ENCODE assay signal across 8 cellular contexts in the genomic region with DNA sequence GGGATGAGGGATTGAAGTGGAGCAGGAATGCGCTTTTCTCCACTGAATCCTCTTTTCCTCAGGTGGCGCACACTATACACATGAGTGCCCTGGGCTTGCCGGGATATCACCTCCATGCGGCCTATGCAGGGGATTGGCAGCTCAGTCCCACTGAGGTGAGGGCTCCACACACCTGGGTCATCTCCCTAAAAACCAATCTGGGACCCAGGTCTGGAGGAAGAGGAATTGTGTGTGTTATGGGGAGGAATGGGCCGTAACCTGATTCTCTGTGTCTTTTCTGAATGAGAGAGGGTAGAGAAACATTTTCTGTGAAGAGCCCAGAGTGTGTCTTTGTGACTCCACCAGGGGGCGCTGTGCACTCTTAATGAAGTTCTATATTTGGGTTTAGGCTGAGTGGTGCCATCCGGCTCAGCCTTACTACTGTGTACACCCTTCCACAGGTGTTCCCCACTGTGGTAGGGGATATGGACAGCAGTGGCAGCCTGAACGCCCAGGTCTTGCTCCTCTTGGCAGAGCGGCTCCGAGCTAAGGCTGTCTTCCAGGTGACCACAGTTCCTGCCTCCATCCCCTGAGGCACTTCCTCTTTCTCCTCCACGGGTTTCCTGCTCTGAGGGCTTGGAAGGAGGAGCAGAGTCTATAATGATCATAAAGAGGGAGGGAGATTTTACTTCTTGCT. TPM values are rescaled to one million over a fixed set of nuclear protein-coding genes. Genes with fewer than 3 reads are reported as not detected.
DNase-seq lines count a peak whose midpoint lies in the region; ATAC-seq and TF ChIP-seq lines count a peak whose summit lies in the region.

No MANE protein-coding gene starts in this region.

- peak; percentile 35 to 41 for ATAC-seq in CD4-positive, CD25-positive, alpha-beta regulatory T cell (ENCODE audit: low read depth in 2 of 2)
- ATAC-seq in GM21529 (IDR thresholded peaks at IDR 0.05; ENCODE audit: unreplicated experiment) (peak; percentile 40), RWPE2 (ENCODE audit: low read depth) (peak; percentile 43)

- H3K36me3 ChIP-seq in CD4-positive, CD25-positive, alpha-beta regulatory T cell (ENCODE audit: control insufficient read depth, insufficient read depth, low read length), result peaks cover 19% of the 10 kb centered on the region
- H3K36me3 ChIP-seq in RWPE2 (ENCODE audit: low read depth), result peaks cover 14% of the 10 kb centered on the region

- H3K4me3 Mint-ChIP-seq in CD4-positive, CD25-positive, alpha-beta regulatory T cell, result peak overlapping the region; percentile 68 to 84 (median 80)
- peak overlapping the region; percentile 100 for H3K4me3 Mint-ChIP-seq in activated T-helper 2 cell treated with anti-CD3 and anti-CD28 coated beads, Interferon-gamma antibody, Interleukin-2, Interleukin-4, amounts not matched to agents 10 μg/mL and 5 μg/mL and 100 μg/mL, durations not matched to agents 14 hours and 24 hours and 36 hours (ENCODE audit: low read depth)
- H3K4me3 Mint-ChIP-seq in neural crest cell, result peak overlapping the region; percentile 99

- peaks cover 28% of the 10 kb centered on the region for H3K4me1 ChIP-seq in CD4-positive, CD25-positive, alpha-beta regulatory T cell (ENCODE audit: control insufficient read depth, insufficient read depth, low read length, poor library complexity, severe bottlenecking)
- H3K4me1 ChIP-seq in RWPE2 (ENCODE audit: insufficient read depth, poor library complexity, severe bottlenecking), result peaks cover 13% of the 10 kb centered on the region

- intact Hi-C loops in activated T-helper 2 cell treated with anti-CD3 and anti-CD28 coated beads, Interferon-gamma antibody, Interleukin-2, Interleukin-4, amounts not matched to agents 10 μg/mL and 5 μg/mL and 100 μg/mL, durations not matched to agents 14 hours and 24 hours and 36 hours (cut with micrococcal nuclease), result loop anchor here (1.0 to 2.0 kb wide), 3 partner anchors 64 to 155 kb away; a partner anchor contains a TSS

- H3K27ac ChIP-seq in CD4-positive, CD25-positive, alpha-beta regulatory T cell (ENCODE audit: insufficient read depth, low read length, poor library complexity, severe bottlenecking), result no peak overlapping the region
- peak overlapping the region; percentile 47 for H3K27ac ChIP-seq in RWPE2 (ENCODE audit: poor library complexity, severe bottlenecking)

- H3K27me3 ChIP-seq in CD4-positive, CD25-positive, alpha-beta regulatory T cell (ENCODE audit: control insufficient read depth, insufficient read depth, low read length), result no peaks in the 10 kb centered on the region
- no peaks in the 10 kb centered on the region for H3K27me3 ChIP-seq in RWPE2 (ENCODE audit: insufficient read depth, poor library complexity, severe bottlenecking)

- peaks cover 16% of the 10 kb centered on the region for H3K36me3 Mint-ChIP-seq in CD4-positive, CD25-positive, alpha-beta regulatory T cell
- peaks cover 33% of the 10 kb centered on the region for H3K36me3 Mint-ChIP-seq in activated T-helper 2 cell treated with anti-CD3 and anti-CD28 coated beads, Interferon-gamma antibody, Interleukin-2, Interleukin-4, amounts not matched to agents 10 μg/mL and 5 μg/mL and 100 μg/mL, durations not matched to agents 14 hours and 24 hours and 36 hours (ENCODE audit: low read depth)
- no peaks in the 10 kb centered on the region for H3K36me3 Mint-ChIP-seq in neural crest cell (ENCODE audit: low read depth)

- peak; percentile 91 for TF ChIP-seq CTCF in RWPE2 (IDR thresholded peaks at IDR 0.05; ENCODE audit: poor library complexity, severe bottlenecking)
- TF ChIP-seq CTCF in fibroblast of villous mesenchyme (IDR thresholded peaks at IDR 0.05; ENCODE audit: insufficient read depth, low read depth, low read length), result peak; percentile 75
- TF ChIP-seq CTCF in neural crest cell (conservative IDR thresholded peaks at IDR 0.05), result peak; percentile 92

- peak; percentile 74 to 90 (median 85) for DNase-seq in CD4-positive, CD25-positive, alpha-beta regulatory T cell
- DNase-seq in M059J (ENCODE audit: low read depth), result peak; percentile 75
- DNase-seq in RWPE2 (ENCODE audit: low spot score), result no peak
- peak; percentile 79 for DNase-seq in activated T-helper 2 cell treated with anti-CD3 and anti-CD28 coated beads, Interferon-gamma antibody, Interleukin-2, Interleukin-4, amounts not matched to agents 10 μg/mL and 5 μg/mL and 100 μg/mL, durations not matched to agents 14 hours and 24 hours and 36 hours (ENCODE audit: low spot score)
- DNase-seq in fibroblast of villous mesenchyme (ENCODE audit: low read depth), result peak; percentile 77
- peak; percentile 91 for DNase-seq in neural crest cell (ENCODE audit: low read depth, low spot score)
- peak; percentile 88 for DNase-seq in stimulated activated naive CD4-positive, alpha-beta T cell treated with Interleukin-2 at 50 U/mL for 16 hours (lab: John Stamatoyannopoulos, UW)

- H3K4me3 ChIP-seq in CD4-positive, CD25-positive, alpha-beta regulatory T cell (ENCODE audit: low read depth, low read length), result peak overlapping the region; percentile 80
- H3K4me3 ChIP-seq in RWPE2 (ENCODE audit: severe bottlenecking) (peak overlapping the region; percentile 0), fibroblast of villous mesenchyme (ENCODE audit: low read depth, low read length) (no peak overlapping the region)

- no peaks in the 10 kb centered on the region for H3K9me3 ChIP-seq in CD4-positive, CD25-positive, alpha-beta regulatory T cell (ENCODE audit: control insufficient read depth in 2 of 2, low read length in 2 of 2)
- no peaks in the 10 kb centered on the region for H3K9me3 ChIP-seq in RWPE2 (ENCODE audit: severe bottlenecking)

- H3K4me1 Mint-ChIP-seq in CD4-positive, CD25-positive, alpha-beta regulatory T cell, result peaks cover 12 to 57% (median 24%) of the 10 kb centered on the region in 4 donors
- peaks cover 23% of the 10 kb centered on the region for H3K4me1 Mint-ChIP-seq in activated T-helper 2 cell treated with anti-CD3 and anti-CD28 coated beads, Interferon-gamma antibody, Interleukin-2, Interleukin-4, amounts not matched to agents 10 μg/mL and 5 μg/mL and 100 μg/mL, durations not matched to agents 14 hours and 24 hours and 36 hours (ENCODE audit: low read depth)
- peaks cover 29% of the 10 kb centered on the region for H3K4me1 Mint-ChIP-seq in neural crest cell

- peaks cover 0 to 1% (median 0%) of the 10 kb centered on the region in 7 donors for H3K9me3 Mint-ChIP-seq in CD4-positive, CD25-positive, alpha-beta regulatory T cell
- H3K9me3 Mint-ChIP-seq in activated T-helper 2 cell treated with anti-CD3 and anti-CD28 coated beads, Interferon-gamma antibody, Interleukin-2, Interleukin-4, amounts not matched to agents 10 μg/mL and 5 μg/mL and 100 μg/mL, durations not matched to agents 14 hours and 24 hours and 36 hours, result no peaks in the 10 kb centered on the region
- peaks cover 6% of the 10 kb centered on the region for H3K9me3 Mint-ChIP-seq in neural crest cell

- no peaks in the 10 kb centered on the region for H3K27me3 Mint-ChIP-seq in CD4-positive, CD25-positive, alpha-beta regulatory T cell
- H3K27me3 Mint-ChIP-seq in activated T-helper 2 cell treated with anti-CD3 and anti-CD28 coated beads, Interferon-gamma antibody, Interleukin-2, Interleukin-4, amounts not matched to agents 10 μg/mL and 5 μg/mL and 100 μg/mL, durations not matched to agents 14 hours and 24 hours and 36 hours (ENCODE audit: low read depth), result no peaks in the 10 kb centered on the region
- no peaks in the 10 kb centered on the region for H3K27me3 Mint-ChIP-seq in neural crest cell (ENCODE audit: low read depth)

- H3K27ac Mint-ChIP-seq in CD4-positive, CD25-positive, alpha-beta regulatory T cell, result peak overlapping the region; percentile 22 to 100 (median 93)
- H3K27ac Mint-ChIP-seq in activated T-helper 2 cell treated with anti-CD3 and anti-CD28 coated beads, Interferon-gamma antibody, Interleukin-2, Interleukin-4, amounts not matched to agents 10 μg/mL and 5 μg/mL and 100 μg/mL, durations not matched to agents 14 hours and 24 hours and 36 hours, result peak overlapping the region; percentile 73
- no peak overlapping the region for H3K27ac Mint-ChIP-seq in neural crest cell (ENCODE audit: unreplicated experiment)

RNA-seq across cellular contexts. Expression of a gene that starts 1.5 kb away (rescaled TPM):
- total RNA-seq in CD4-positive, CD25-positive, alpha-beta regulatory T cell, result 8.6 TPM
- polyA plus RNA-seq in CD4-positive, CD25-positive, alpha-beta regulatory T cell, result 1 to 10 TPM; 5.3 to 7.1 (median 6.0) TPM
- total RNA-seq in M059J (2014; rRNA removed; shearing (Covaris generic)), result 13.5 and 14.3 TPM in 2 replicates
- 22.7 and 24.9 TPM in 2 replicates for total RNA-seq in activated T-helper 2 cell treated with anti-CD3 and anti-CD28 coated beads, Interferon-gamma antibody, Interleukin-2, Interleukin-4, amounts not matched to agents 10 μg/mL and 5 μg/mL and 100 μg/mL, durations not matched to agents 14 hours and 24 hours and 36 hours
- total RNA-seq in fibroblast of villous mesenchyme (10.0 and 13.4 TPM in 2 replicates), neural crest cell (17.2 and 17.9 TPM in 2 replicates)

RNA-seq across cellular contexts. Expression of a gene that starts 3.9 kb away (rescaled TPM):
- not detected for total RNA-seq in CD4-positive, CD25-positive, alpha-beta regulatory T cell
- polyA plus RNA-seq in CD4-positive, CD25-positive, alpha-beta regulatory T cell, result not detected
- not detected in 2 replicates for total RNA-seq in M059J (2014; rRNA removed; shearing (Covaris generic))
- total RNA-seq in activated T-helper 2 cell treated with anti-CD3 and anti-CD28 coated beads, Interferon-gamma antibody, Interleukin-2, Interleukin-4, amounts not matched to agents 10 μg/mL and 5 μg/mL and 100 μg/mL, durations not matched to agents 14 hours and 24 hours and 36 hours, result not detected in 2 replicates
- total RNA-seq in fibroblast of villous mesenchyme, result not detected in 2 replicates
- total RNA-seq in neural crest cell, result not detected in 2 replicates

RNA-seq across cellular contexts. Expression of a gene that starts 10.7 kb away (rescaled TPM):
- total RNA-seq in CD4-positive, CD25-positive, alpha-beta regulatory T cell, result not detected
- under 1 TPM in 1 of 4 donors, not detected in 3; 0.21 TPM for polyA plus RNA-seq in CD4-positive, CD25-positive, alpha-beta regulatory T cell
- not detected in 2 replicates for total RNA-seq in M059J (2014; rRNA removed; shearing (Covaris generic))
- not detected in 2 replicates for total RNA-seq in activated T-helper 2 cell treated with anti-CD3 and anti-CD28 coated beads, Interferon-gamma antibody, Interleukin-2, Interleukin-4, amounts not matched to agents 10 μg/mL and 5 μg/mL and 100 μg/mL, durations not matched to agents 14 hours and 24 hours and 36 hours
- total RNA-seq in fibroblast of villous mesenchyme (not detected in 2 replicates), neural crest cell (not detected in 2 replicates)

RNA-seq across cellular contexts. Expression of a gene that starts 12.2 kb away (rescaled TPM):
- 2.9 TPM for total RNA-seq in CD4-positive, CD25-positive, alpha-beta regulatory T cell
- polyA plus RNA-seq in CD4-positive, CD25-positive, alpha-beta regulatory T cell, result 100 to 1,000 TPM in 2 of 4 donors, 10 to 100 TPM in 2; 48.4 to 121 (median 101) TPM
- total RNA-seq in M059J (2014; rRNA removed; shearing (Covaris generic)), result not detected in 2 replicates
- 0.60 and 0.71 TPM in 2 replicates for total RNA-seq in activated T-helper 2 cell treated with anti-CD3 and anti-CD28 coated beads, Interferon-gamma antibody, Interleukin-2, Interleukin-4, amounts not matched to agents 10 μg/mL and 5 μg/mL and 100 μg/mL, durations not matched to agents 14 hours and 24 hours and 36 hours
- total RNA-seq in fibroblast of villous mesenchyme, result 0.43 TPM in 1 of 2 replicates, not detected in the other
- total RNA-seq in neural crest cell, result 0.93 and 1.6 TPM in 2 replicates

RNA-seq across cellular contexts. Expression of a gene that starts 25.2 kb away (rescaled TPM):
- total RNA-seq in CD4-positive, CD25-positive, alpha-beta regulatory T cell, result 67.5 TPM
- polyA plus RNA-seq in CD4-positive, CD25-positive, alpha-beta regulatory T cell, result 100 to 1,000 TPM; 107 to 128 (median 117) TPM
- total RNA-seq in M059J (2014; rRNA removed; shearing (Covaris generic)), result 58.4 and 111 TPM in 2 replicates
- 79.0 and 91.5 TPM in 2 replicates for total RNA-seq in activated T-helper 2 cell treated with anti-CD3 and anti-CD28 coated beads, Interferon-gamma antibody, Interleukin-2, Interleukin-4, amounts not matched to agents 10 μg/mL and 5 μg/mL and 100 μg/mL, durations not matched to agents 14 hours and 24 hours and 36 hours
- total RNA-seq in fibroblast of villous mesenchyme (105 and 117 TPM in 2 replicates), neural crest cell (106 and 108 TPM in 2 replicates)
